21 cellular contexts compared by ENCODE assay signal in the genomic region with DNA sequence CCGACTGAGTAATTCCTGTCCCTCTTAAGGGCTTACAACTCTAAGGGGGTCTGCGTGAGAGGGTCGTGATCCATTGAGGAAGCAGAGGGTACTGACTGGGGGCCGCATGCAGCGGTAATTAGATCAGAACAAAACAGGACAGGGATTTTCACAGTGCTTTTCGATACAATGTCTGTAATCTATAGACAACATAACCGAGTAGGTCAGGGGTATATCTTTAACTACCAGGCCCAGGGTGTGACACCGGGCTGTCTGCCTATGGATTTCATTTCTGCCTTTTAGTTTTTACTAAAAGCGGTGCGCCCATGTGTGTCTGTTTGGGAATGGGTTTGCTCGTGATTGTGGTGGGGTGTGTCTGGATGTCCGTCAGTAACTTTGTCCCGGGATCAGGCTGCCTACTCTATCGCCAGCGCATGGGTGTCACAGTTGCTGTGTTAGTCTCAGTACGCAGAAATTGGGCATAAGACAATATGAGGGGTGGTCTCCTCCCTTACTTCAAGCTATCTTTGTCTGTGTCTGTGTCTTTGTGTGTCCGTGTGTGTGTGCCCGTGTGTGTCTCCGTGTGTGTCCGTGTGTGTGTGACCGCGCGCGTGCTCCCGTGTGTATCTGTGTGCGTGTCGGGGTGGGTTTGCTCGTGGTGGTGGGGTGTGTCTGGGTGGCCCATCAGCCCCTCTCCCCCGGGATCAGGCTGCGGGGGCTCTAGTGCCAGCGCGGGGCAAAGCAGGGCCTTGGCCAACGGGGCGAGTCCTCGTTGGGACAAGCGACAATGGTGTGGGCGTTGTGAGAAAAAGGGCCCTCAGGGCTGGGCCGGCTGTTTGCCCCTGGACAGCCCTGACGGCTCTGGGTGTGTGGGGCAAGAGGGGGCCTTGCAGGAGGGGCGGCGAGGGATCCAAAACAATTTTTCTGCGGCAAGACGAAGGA. TPM values are rescaled to one million over a fixed set of nuclear protein-coding genes. Genes with fewer than 3 reads are reported as not detected.
DNase-seq lines count a peak whose midpoint lies in the region; ATAC-seq, FAIRE-seq and TF ChIP-seq lines count a peak whose summit lies in the region.
"Had no signal": no experiment of that assay in that cellular context is flagged by ENCODE, and none has a peak within 500 bp of the region (broad histone marks: within the 10 kb centered on the region; RNA-seq: fewer than 3 reads in every experiment).

No MANE protein-coding gene starts in this region.

- POLR2A ChIA-PET in naive thymus-derived CD4-positive, alpha-beta T cell (lab: Charles Lee) = no interaction called here

- intact Hi-C loops in naive thymus-derived CD4-positive, alpha-beta T cell (cut with micrococcal nuclease) = no loop called here

- no peaks in the 10 kb centered on the region for H3K79me2 ChIP-seq in astrocyte (ENCODE audit: insufficient read depth, low read length)

- H3K9me3 ChIP-seq in astrocyte (ENCODE audit: insufficient read depth, low read depth, low read length) (peaks cover 14% of the 10 kb centered on the region), thoracic aorta (no peaks in the 10 kb centered on the region)
- H3K9me3 ChIP-seq in naive thymus-derived CD4-positive, alpha-beta T cell (ENCODE audit: control insufficient read depth in 2 of 3, low read length in 3 of 3) = no peaks in the 10 kb centered on the region
- H3K9me3 ChIP-seq: colonic mucosa, upper lobe of left lung had no signal

- H3K36me3 ChIP-seq in astrocyte (ENCODE audit: insufficient read depth, low read length) = no peaks in the 10 kb centered on the region
- H3K36me3 ChIP-seq in naive thymus-derived CD4-positive, alpha-beta T cell (ENCODE audit: control insufficient read depth in 2 of 3, insufficient read depth in 3 of 3, low read length in 3 of 3) = no peaks in the 10 kb centered on the region
- H3K36me3 ChIP-seq in thoracic aorta = no peaks in the 10 kb centered on the region
- H3K36me3 ChIP-seq: BLaER1, colonic mucosa, upper lobe of left lung had no signal

- H4K20me1 ChIP-seq in astrocyte (ENCODE audit: insufficient read depth, low read length) = no peaks in the 10 kb centered on the region
- H4K20me1 ChIP-seq: BLaER1 had no signal

- no peak overlapping the region for H3K4me2 ChIP-seq in astrocyte (ENCODE audit: low read length)
- H3K4me2 ChIP-seq: BLaER1 had no signal

- H3K4me3 ChIP-seq in astrocyte (ENCODE audit: insufficient read depth, low read depth, low read length) = no peak overlapping the region
- no peak overlapping the region for H3K4me3 ChIP-seq in naive thymus-derived CD4-positive, alpha-beta T cell (ENCODE audit: low read length)
- peak overlapping the region; percentile 14 for H3K4me3 ChIP-seq in thoracic aorta
- H3K4me3 ChIP-seq: BLaER1, colonic mucosa, upper lobe of left lung had no signal

- H3K27ac ChIP-seq in astrocyte (ENCODE audit: low read depth, low read length) = no peak overlapping the region
- no peak overlapping the region for H3K27ac ChIP-seq in naive thymus-derived CD4-positive, alpha-beta T cell (ENCODE audit: low read depth, low read length)
- no peak overlapping the region for H3K27ac ChIP-seq in thoracic aorta
- H3K27ac ChIP-seq: BLaER1, colonic mucosa, upper lobe of left lung had no signal

- no peak overlapping the region for H3K9ac ChIP-seq in astrocyte (ENCODE audit: low read length)
- H3K9ac ChIP-seq: BLaER1 had no signal

- H3K27me3 Mint-ChIP-seq in stimulated activated naive CD8-positive, alpha-beta T cell treated with anti-CD3 and anti-CD28 coated beads, Interleukin-15, amount 100 ng/mL, for 72 hours = peaks cover 95% of the 10 kb centered on the region
- peaks cover 60% of the 10 kb centered on the region for H3K27me3 Mint-ChIP-seq in astrocyte (ENCODE audit: low read depth, unreplicated experiment)
- peaks cover 71 to 79% (median 75%) of the 10 kb centered on the region in 5 donors for H3K27me3 Mint-ChIP-seq in naive thymus-derived CD4-positive, alpha-beta T cell

- ATAC-seq in stimulated activated naive CD8-positive, alpha-beta T cell treated with anti-CD3 and anti-CD28 coated beads, Interleukin-15, amount 100 ng/mL, for 72 hours = no peak
- no peak for ATAC-seq in stimulated activated naive CD8-positive, alpha-beta T cell treated with anti-CD3 and anti-CD28 coated beads, Interleukin-15, Interleukin-2, amounts not matched to agents 100 U/mL and 50 U/mL, for 24 hours
- no peak for ATAC-seq in naive thymus-derived CD4-positive, alpha-beta T cell
- ATAC-seq in thoracic aorta (ENCODE audit: insufficient number of reproducible peaks, low FRiP score, low read depth) (no peak), GM19324 (IDR thresholded peaks at IDR 0.05; ENCODE audit: low FRiP score, unreplicated experiment) (no peak)
- ATAC-seq: T-cell had no signal

- no peak for FAIRE-seq in astrocyte (lab: Jason Lieb, UNC)
- FAIRE-seq: GM18507, keratinocyte had no signal

- H3K36me3 Mint-ChIP-seq in astrocyte (ENCODE audit: low read depth, unreplicated experiment) = no peaks in the 10 kb centered on the region
- peaks cover 0 to 15% (median 0%) of the 10 kb centered on the region in 5 donors for H3K36me3 Mint-ChIP-seq in naive thymus-derived CD4-positive, alpha-beta T cell
- H3K36me3 Mint-ChIP-seq: T-cell had no signal

- peak overlapping the region; percentile 19 to 83 for H3K27ac Mint-ChIP-seq in stimulated activated naive CD8-positive, alpha-beta T cell treated with anti-CD3 and anti-CD28 coated beads, Interleukin-15, amount 100 ng/mL, for 72 hours
- peak overlapping the region; percentile 55 for H3K27ac Mint-ChIP-seq in astrocyte (ENCODE audit: unreplicated experiment)
- H3K27ac Mint-ChIP-seq in naive thymus-derived CD4-positive, alpha-beta T cell = peak overlapping the region in 2 of 9 donors; percentile 44 to 73
- H3K27ac Mint-ChIP-seq: T-cell had no signal

- H3K4me1 ChIP-seq in astrocyte (ENCODE audit: insufficient read depth, low read length) = no peaks in the 10 kb centered on the region
- H3K4me1 ChIP-seq in naive thymus-derived CD4-positive, alpha-beta T cell (ENCODE audit: control insufficient read depth in 2 of 2, insufficient read depth in 2 of 2, low read length in 2 of 2) = peaks cover 0 to 8% of the 10 kb centered on the region in 2 donors
- peaks cover 7 to 49% of the 10 kb centered on the region in 2 donors for H3K4me1 ChIP-seq in thoracic aorta (ENCODE audit: control insufficient read depth in 1 of 2, low read depth in 2 of 2)
- H3K4me1 ChIP-seq: BLaER1, colonic mucosa had no signal

- H2AFZ ChIP-seq in astrocyte (ENCODE audit: low read depth, low read length) = no peak overlapping the region

- DNase-seq in stimulated activated naive CD8-positive, alpha-beta T cell treated with anti-CD3 and anti-CD28 coated beads, Interleukin-15, amount 100 ng/mL, for 72 hours = no peak
- no peak for DNase-seq in stimulated activated naive CD8-positive, alpha-beta T cell treated with anti-CD3 and anti-CD28 coated beads, Interleukin-15, Interleukin-2, amounts not matched to agents 100 U/mL and 50 U/mL, for 24 hours
- DNase-seq in astrocyte (ENCODE audit: low read depth) = no peak
- no peak for DNase-seq in naive thymus-derived CD4-positive, alpha-beta T cell
- no peak for DNase-seq in thoracic aorta (ENCODE audit: low spot score)
- DNase-seq in T-helper 9 cell = no peak
- no peak for DNase-seq in SIG-M5 treated with dmso at 0.1 percent for 504 hours (lab: John Stamatoyannopoulos, UW; ENCODE audit: unreplicated experiment)
- DNase-seq: aorta, colonic mucosa, NCI-H1930, T-cell had no signal

- H3K27me3 ChIP-seq in astrocyte (ENCODE audit: insufficient read depth, low read length) (peaks cover 57% of the 10 kb centered on the region), thoracic aorta (replicated peaks; ENCODE audit: insufficient read depth) (no peaks in the 10 kb centered on the region)
- peaks cover 3 to 6% of the 10 kb centered on the region in 2 donors for H3K27me3 ChIP-seq in naive thymus-derived CD4-positive, alpha-beta T cell (ENCODE audit: control insufficient read depth in 2 of 2, insufficient read depth in 2 of 2, low read length in 2 of 2)
- H3K27me3 ChIP-seq: BLaER1 had no signal

- H3K4me3 Mint-ChIP-seq in stimulated activated naive CD8-positive, alpha-beta T cell treated with anti-CD3 and anti-CD28 coated beads, Interleukin-15, amount 100 ng/mL, for 72 hours = peak overlapping the region; percentile 73 to 82
- no peak overlapping the region for H3K4me3 Mint-ChIP-seq in astrocyte (ENCODE audit: unreplicated experiment)
- peak overlapping the region in 8 of 10 donors; percentile 4 to 74 (median 44) for H3K4me3 Mint-ChIP-seq in naive thymus-derived CD4-positive, alpha-beta T cell

- TF ChIP-seq CTCF in astrocyte (IDR thresholded peaks at IDR 0.05; ENCODE audit: insufficient read depth, low read depth, low read length) (no peak), thoracic aorta (IDR thresholded peaks at IDR 0.05) (no peak)

- H3K4me1 Mint-ChIP-seq in stimulated activated naive CD8-positive, alpha-beta T cell treated with anti-CD3 and anti-CD28 coated beads, Interleukin-15, amount 100 ng/mL, for 72 hours = peaks cover 67% of the 10 kb centered on the region
- H3K4me1 Mint-ChIP-seq in astrocyte (ENCODE audit: low read depth, unreplicated experiment) = no peaks in the 10 kb centered on the region
- H3K4me1 Mint-ChIP-seq in naive thymus-derived CD4-positive, alpha-beta T cell = peaks cover 25 to 53% (median 50%) of the 10 kb centered on the region in 7 donors

- CTCF ChIA-PET in naive thymus-derived CD4-positive, alpha-beta T cell (lab: Charles Lee) = no interaction called here

- no peaks in the 10 kb centered on the region for H3K9me3 Mint-ChIP-seq in stimulated activated naive CD8-positive, alpha-beta T cell treated with anti-CD3 and anti-CD28 coated beads, Interleukin-15, amount 100 ng/mL, for 72 hours
- peaks cover 36% of the 10 kb centered on the region for H3K9me3 Mint-ChIP-seq in astrocyte (ENCODE audit: unreplicated experiment)
- H3K9me3 Mint-ChIP-seq in naive thymus-derived CD4-positive, alpha-beta T cell = peaks cover 1 to 25% (median 14%) of the 10 kb centered on the region in 11 donors

RNA-seq across cellular contexts. Expression of gene FRG2, which starts 10.4 kb away (rescaled TPM):
- total RNA-seq in astrocyte = not detected in 2 replicates
- total RNA-seq in naive thymus-derived CD4-positive, alpha-beta T cell = not detected
- polyA plus RNA-seq in naive thymus-derived CD4-positive, alpha-beta T cell = not detected
- not detected for total RNA-seq in thoracic aorta
- total RNA-seq: aorta, colonic mucosa, glomerular endothelial cell, NCI-H460, osteocyte, skeletal muscle tissue, T-cell, upper lobe of left lung had no signal
- polyA plus RNA-seq: aorta, esophagus, keratinocyte had no signal

RNA-seq across cellular contexts. Expression of gene DBET, which starts 47.7 kb away (rescaled TPM):
- total RNA-seq in astrocyte = not detected in 2 replicates
- not detected for total RNA-seq in naive thymus-derived CD4-positive, alpha-beta T cell
- polyA plus RNA-seq in naive thymus-derived CD4-positive, alpha-beta T cell = not detected
- total RNA-seq in thoracic aorta = not detected
- total RNA-seq: aorta, colonic mucosa, glomerular endothelial cell, osteocyte, skeletal muscle tissue, upper lobe of left lung had no signal
- polyA plus RNA-seq: aorta, esophagus, keratinocyte had no signal
